ENCODE assay signal across 13 cellular contexts in the genomic region with DNA sequence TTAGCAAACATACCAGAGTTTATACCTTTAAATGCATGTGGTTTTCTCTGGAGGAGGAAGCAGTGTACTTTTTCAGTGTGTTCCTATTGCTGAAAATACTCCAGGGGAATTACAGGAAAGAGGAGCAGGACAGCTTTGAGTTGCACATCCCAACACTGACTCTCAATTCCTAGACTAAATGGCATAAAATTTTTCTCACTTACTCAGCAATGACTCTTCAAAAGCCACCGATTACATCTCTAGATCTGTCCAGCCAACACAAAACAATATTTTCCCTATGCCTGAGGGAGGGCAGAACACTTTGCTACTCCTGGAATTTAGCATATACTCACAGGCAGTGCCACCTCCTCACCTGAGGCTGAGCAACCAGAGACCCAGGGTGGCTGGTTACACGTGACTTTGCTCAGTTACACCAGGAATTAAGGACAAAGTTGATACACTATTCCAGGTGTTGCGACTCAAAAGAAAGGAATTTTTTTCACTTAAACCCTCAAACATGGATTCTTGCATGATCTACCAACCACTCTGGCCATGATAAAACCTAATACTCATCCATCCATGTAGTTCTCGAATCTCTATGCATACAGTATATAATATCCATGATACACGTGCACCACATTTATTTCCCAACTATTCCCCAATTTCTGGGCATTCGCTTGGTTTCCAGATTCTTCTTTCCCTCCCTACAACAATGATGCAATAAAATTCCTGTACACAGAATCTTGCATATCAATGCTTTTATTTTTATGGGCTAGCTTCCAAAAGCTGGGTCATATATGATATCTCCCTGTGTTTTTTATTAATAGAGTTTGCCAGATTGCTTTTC.
DNase-seq lines count a peak whose midpoint lies in the region; TF ChIP-seq lines count a peak whose summit lies in the region.
"Had no signal": no experiment of that assay in that cellular context is flagged by ENCODE, and none has a peak within 500 bp of the region (broad histone marks: within the 10 kb centered on the region; RNA-seq: fewer than 3 reads in every experiment).

No MANE protein-coding gene starts in this region.

- peak; percentile 70 for DNase-seq in AG08395 (ENCODE audit: low spot score)
- DNase-seq in LoVo (ENCODE audit: low spot score), result peak; percentile 39
- peak; percentile 17 to 78 for DNase-seq in T47D (ENCODE audit: low read depth in 1 of 2, low spot score in 1 of 2)
- peak; percentile 86 for DNase-seq in kidney glomerular epithelial cell (lab: John Stamatoyannopoulos, UW)
- no peak for DNase-seq in medulla oblongata (ENCODE audit: extremely low spot score)
- no peak for DNase-seq in nephron progenitor cell
- DNase-seq in sigmoid colon, result no peak
- no peak for DNase-seq in activated CD4-positive, alpha-beta T cell treated with anti-CD3 and anti-CD28 coated beads, Interleukin-2, amount 50 U/mL, for 4 hours
- DNase-seq: GF-D8, GOT3, MM.1S, right lobe of liver had no signal

- intact Hi-C loops in sigmoid colon (cut with DNase I), result loop anchor here (5.0 kb wide), 2 partner anchors 82 to 197 kb away; no protein-coding TSS in a partner anchor

- no peak for TF ChIP-seq EP300 in sigmoid colon (IDR thresholded peaks at IDR 0.05)

- no peak overlapping the region for H3K4me3 Mint-ChIP-seq in nephron progenitor cell

- no peaks in the 10 kb centered on the region for H3K27me3 ChIP-seq in sigmoid colon
- H3K27me3 ChIP-seq: ascending aorta, right lobe of liver had no signal

- H3K36me3 ChIP-seq in sigmoid colon, result no peaks in the 10 kb centered on the region
- H3K36me3 ChIP-seq: right lobe of liver had no signal

- peak overlapping the region in 2 of 4 donors; percentile 7 to 57 for H3K27ac ChIP-seq in sigmoid colon
- H3K27ac ChIP-seq: right lobe of liver had no signal

- H3K9me3 ChIP-seq in sigmoid colon, result no peaks in the 10 kb centered on the region
- H3K9me3 ChIP-seq: ascending aorta, right lobe of liver had no signal

- no peaks in the 10 kb centered on the region for H3K27me3 Mint-ChIP-seq in nephron progenitor cell (ENCODE audit: low read depth, poor library complexity)

- TF ChIP-seq CTCF in nephron progenitor cell (IDR thresholded peaks at IDR 0.05), result no peak
- no peak for TF ChIP-seq CTCF in sigmoid colon (IDR thresholded peaks at IDR 0.05)

- peaks cover 0 to 40% (median 33%) of the 10 kb centered on the region in 4 donors for H3K4me1 ChIP-seq in sigmoid colon

- no peak overlapping the region for H3K4me3 ChIP-seq in sigmoid colon
- H3K4me3 ChIP-seq: ascending aorta, right lobe of liver had no signal

- H3K9me3 Mint-ChIP-seq in nephron progenitor cell, result no peaks in the 10 kb centered on the region

- no peak for TF ChIP-seq POLR2A in sigmoid colon (IDR thresholded peaks at IDR 0.05)

- in situ Hi-C loops in T47D (cut with HindIII; ENCODE audit: low pct_unique_long_range_greater_than_20kb, low sequenced_read_pairs), result no loop called here

- H3K4me1 Mint-ChIP-seq in nephron progenitor cell, result peaks cover 29% of the 10 kb centered on the region

- H3K27ac Mint-ChIP-seq in nephron progenitor cell, result no peak overlapping the region

- WGBS in sigmoid colon, 2 donors, result 57 to 71% methylated on average over 6 of the region's 6 CpGs

- no peaks in the 10 kb centered on the region for H3K36me3 Mint-ChIP-seq in nephron progenitor cell (ENCODE audit: low read depth)

Comparison
In these comparisons a context has a peak if more than half of its experiments do, and no peak if none do; other contexts are left out.
1. DNase-seq: peak in AG08395 (single experiment), LoVo (single experiment), T47D (2 of 2) and kidney glomerular epithelial cell (single experiment); none in medulla oblongata (single experiment), nephron progenitor cell (single experiment), sigmoid colon (single experiment) and activated CD4-positive, alpha-beta T cell treated with anti-CD3 and anti-CD28 coated beads, Interleukin-2, amount 50 U/mL, for 4 hours (0 of 2).